Comparison of ENCODE assay signal across 19 cellular contexts in genomic region chr6:129475477-129476247, GRCh38.
DNase-seq lines count a peak whose midpoint lies in the region; ATAC-seq and TF ChIP-seq lines count a peak whose summit lies in the region.
"Had no signal": no experiment of that assay in that cellular context is flagged by ENCODE, and none has a peak within 500 bp of the region (broad histone marks: within the 10 kb centered on the region; RNA-seq: fewer than 3 reads in every experiment).

No MANE protein-coding gene starts in this region.

- POLR2A ChIA-PET in WTC11 (lab: Charles Lee) = no interaction called here

- no peaks in the 10 kb centered on the region for H3K36me3 Mint-ChIP-seq in WTC11
- H3K36me3 Mint-ChIP-seq in activated T-cell treated with anti-CD3 and anti-CD28 coated beads, Interleukin-2, amount 50 U/mL, for 24 hours (ENCODE audit: low read depth) = no peaks in the 10 kb centered on the region
- H3K36me3 Mint-ChIP-seq: activated naive CD4-positive, alpha-beta T cell treated with anti-CD3 and anti-CD28 coated beads, Interleukin-2, amount 50 U/mL, for 72 hours had no signal

- H3K27me3 Mint-ChIP-seq in WTC11 (ENCODE audit: low read depth) = no peaks in the 10 kb centered on the region
- H3K27me3 Mint-ChIP-seq in activated T-cell treated with anti-CD3 and anti-CD28 coated beads, Interleukin-2, amount 50 U/mL, for 24 hours = no peaks in the 10 kb centered on the region
- H3K27me3 Mint-ChIP-seq: activated CD4-positive, alpha-beta T cell treated with anti-CD3 and anti-CD28 coated beads, Interleukin-2, amount 10 ng/mL, durations not matched to agents 7 days and 5 days had no signal

- DNase-seq in DMS53 treated with DMSO at 0.1 percent for 48 hours (lab: John Stamatoyannopoulos, UW; ENCODE audit: unreplicated experiment) = peak; percentile 35
- peak; percentile 45 for DNase-seq in LHCN-M2 (ENCODE audit: low read depth)
- no peak for DNase-seq in WTC11 (ENCODE audit: low spot score)
- peak; percentile 41 for DNase-seq in left kidney (ENCODE audit: low read depth, low spot score)
- DNase-seq in GM10266 (ENCODE audit: extremely low spot score) = no peak
- no peak for DNase-seq in NCI-H1105 (lab: John Stamatoyannopoulos, UW)
- no peak for DNase-seq in lower lobe of right lung
- no peak for DNase-seq in activated T-cell treated with anti-CD3 and anti-CD28 coated beads, Interleukin-2, amount 50 U/mL, for 24 hours
- DNase-seq: activated CD4-positive, alpha-beta T cell treated with anti-CD3 and anti-CD28 coated beads, Interleukin-2, amount 10 ng/mL, durations not matched to agents 7 days and 5 days; activated T-cell treated with anti-CD3 and anti-CD28 coated beads, Interleukin-2, amount 50 U/mL, for 1 hour; Calu3; Kasumi-1; midbrain; NCI-H187 treated with DMSO at 0.1 percent for 48 hours; NCI-H774; occipital lobe; tibial artery had no signal

- no peaks in the 10 kb centered on the region for H3K4me1 ChIP-seq in lower lobe of right lung
- H3K4me1 ChIP-seq: breast epithelium, tibial artery had no signal

- no peak overlapping the region for H3K4me3 Mint-ChIP-seq in WTC11
- no peak overlapping the region for H3K4me3 Mint-ChIP-seq in activated T-cell treated with anti-CD3 and anti-CD28 coated beads, Interleukin-2, amount 50 U/mL, for 24 hours
- H3K4me3 Mint-ChIP-seq: activated CD4-positive, alpha-beta T cell treated with anti-CD3 and anti-CD28 coated beads, Interleukin-2, amount 10 ng/mL, durations not matched to agents 7 days and 5 days had no signal

- no peak for TF ChIP-seq CTCF in WTC11 (IDR thresholded peaks at IDR 0.05)
- TF ChIP-seq CTCF in GM10266 (IDR thresholded peaks at IDR 0.05; ENCODE audit: control insufficient read depth, insufficient read depth, low read depth, missing control alignments) = no peak
- no peak for TF ChIP-seq CTCF in lower lobe of right lung (IDR thresholded peaks at IDR 0.05)

- H3K4me3 ChIP-seq in lower lobe of right lung = no peak overlapping the region
- H3K4me3 ChIP-seq: breast epithelium, tibial artery had no signal

- CTCF ChIA-PET in WTC11 (lab: Charles Lee) = interaction anchor here (0.7 kb wide), 1 partner anchor 105 kb away, joined by 3 read pairs; no protein-coding TSS in a partner anchor

- no peaks in the 10 kb centered on the region for H3K27me3 ChIP-seq in lower lobe of right lung (ENCODE audit: low read depth)
- H3K27me3 ChIP-seq: breast epithelium, tibial artery had no signal

- peak; percentile 61 for ATAC-seq in WTC11
- ATAC-seq in lower lobe of right lung = no peak
- ATAC-seq: activated naive CD4-positive, alpha-beta T cell treated with anti-CD3 and anti-CD28 coated beads, Interleukin-2, amount 50 U/mL, for 72 hours had no signal

- H3K27ac ChIP-seq in lower lobe of right lung = no peak overlapping the region
- H3K27ac ChIP-seq: breast epithelium, tibial artery had no signal

- H3K4me1 Mint-ChIP-seq in WTC11 = peaks cover 6% of the 10 kb centered on the region
- no peaks in the 10 kb centered on the region for H3K4me1 Mint-ChIP-seq in activated T-cell treated with anti-CD3 and anti-CD28 coated beads, Interleukin-2, amount 50 U/mL, for 24 hours (ENCODE audit: low read depth)
- H3K4me1 Mint-ChIP-seq: activated CD4-positive, alpha-beta T cell treated with anti-CD3 and anti-CD28 coated beads, Interleukin-2, amount 10 ng/mL, durations not matched to agents 7 days and 5 days had no signal

- no peaks in the 10 kb centered on the region for H3K36me3 ChIP-seq in lower lobe of right lung
- H3K36me3 ChIP-seq: breast epithelium had no signal

- no peaks in the 10 kb centered on the region for H3K9me3 ChIP-seq in lower lobe of right lung
- H3K9me3 ChIP-seq: breast epithelium, tibial artery had no signal

- intact Hi-C loops in lower lobe of right lung (cut with DNase I) = no loop called here

- H3K9me3 Mint-ChIP-seq in WTC11 = no peaks in the 10 kb centered on the region
- no peaks in the 10 kb centered on the region for H3K9me3 Mint-ChIP-seq in activated T-cell treated with anti-CD3 and anti-CD28 coated beads, Interleukin-2, amount 50 U/mL, for 24 hours
- H3K9me3 Mint-ChIP-seq: activated CD4-positive, alpha-beta T cell treated with anti-CD3 and anti-CD28 coated beads, Interleukin-2, amount 10 ng/mL, durations not matched to agents 7 days and 5 days; activated naive CD4-positive, alpha-beta T cell treated with anti-CD3 and anti-CD28 coated beads, Interleukin-2, amount 50 U/mL, for 72 hours had no signal

- H3K27ac Mint-ChIP-seq in WTC11 = no peak overlapping the region
- H3K27ac Mint-ChIP-seq in activated T-cell treated with anti-CD3 and anti-CD28 coated beads, Interleukin-2, amount 50 U/mL, for 24 hours = no peak overlapping the region
- H3K27ac Mint-ChIP-seq: activated CD4-positive, alpha-beta T cell treated with anti-CD3 and anti-CD28 coated beads, Interleukin-2, amount 10 ng/mL, durations not matched to agents 7 days and 5 days; activated naive CD4-positive, alpha-beta T cell treated with anti-CD3 and anti-CD28 coated beads, Interleukin-2, amount 50 U/mL, for 72 hours had no signal

TF ChIP-seq in WTC11, 78 proteins besides CTCF, POLR2A, EP300 and RAD21 (continues in another document):
- TF ChIP-seq ZNF671 (CRISPR knock-in tag; IDR thresholded peaks at IDR 0.05) (no peak), ZNF416 (CRISPR knock-in tag; IDR thresholded peaks at IDR 0.05) (no peak), ZNF121 (CRISPR knock-in tag; IDR thresholded peaks at IDR 0.05) (no peak), USF1 (CRISPR knock-in tag; IDR thresholded peaks at IDR 0.05) (no peak), CREB1 (CRISPR knock-in tag; IDR thresholded peaks at IDR 0.05) (no peak), TEAD4 (CRISPR knock-in tag; IDR thresholded peaks at IDR 0.05) (no peak), USF2 (CRISPR knock-in tag; IDR thresholded peaks at IDR 0.05) (no peak), GTF2I (CRISPR knock-in tag; conservative IDR thresholded peaks at IDR 0.05) (no peak), MLX (CRISPR knock-in tag; IDR thresholded peaks at IDR 0.05) (no peak), NR1H2 (CRISPR knock-in tag; IDR thresholded peaks at IDR 0.05) (no peak), NFE2L1 (CRISPR knock-in tag; IDR thresholded peaks at IDR 0.05) (no peak), FOXP4 (CRISPR knock-in tag; IDR thresholded peaks at IDR 0.05) (no peak), JAZF1 (CRISPR knock-in tag; IDR thresholded peaks at IDR 0.05) (no peak), KAT7 (CRISPR knock-in tag; IDR thresholded peaks at IDR 0.05; ENCODE audit: borderline replicate concordance) (no peak), HMGA2 (CRISPR knock-in tag; IDR thresholded peaks at IDR 0.05) (no peak)
- TF ChIP-seq, protein P1, sequence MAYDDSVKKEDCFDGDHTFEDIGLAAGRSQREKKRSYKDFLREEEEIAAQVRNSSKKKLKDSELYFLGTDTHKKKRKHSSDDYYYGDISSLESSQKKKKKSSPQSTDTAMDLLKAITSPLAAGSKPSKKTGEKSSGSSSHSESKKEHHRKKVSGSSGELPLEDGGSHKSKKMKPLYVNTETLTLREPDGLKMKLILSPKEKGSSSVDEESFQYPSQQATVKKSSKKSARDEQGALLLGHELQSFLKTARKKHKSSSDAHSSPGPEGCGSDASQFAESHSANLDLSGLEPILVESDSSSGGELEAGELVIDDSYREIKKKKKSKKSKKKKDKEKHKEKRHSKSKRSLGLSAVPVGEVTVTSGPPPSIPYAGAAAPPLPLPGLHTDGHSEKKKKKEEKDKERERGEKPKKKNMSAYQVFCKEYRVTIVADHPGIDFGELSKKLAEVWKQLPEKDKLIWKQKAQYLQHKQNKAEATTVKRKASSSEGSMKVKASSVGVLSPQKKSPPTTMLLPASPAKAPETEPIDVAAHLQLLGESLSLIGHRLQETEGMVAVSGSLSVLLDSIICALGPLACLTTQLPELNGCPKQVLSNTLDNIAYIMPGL (CRISPR knock-in tag; IDR thresholded peaks at IDR 0.05) = no peak
- TF ChIP-seq, protein P2, sequence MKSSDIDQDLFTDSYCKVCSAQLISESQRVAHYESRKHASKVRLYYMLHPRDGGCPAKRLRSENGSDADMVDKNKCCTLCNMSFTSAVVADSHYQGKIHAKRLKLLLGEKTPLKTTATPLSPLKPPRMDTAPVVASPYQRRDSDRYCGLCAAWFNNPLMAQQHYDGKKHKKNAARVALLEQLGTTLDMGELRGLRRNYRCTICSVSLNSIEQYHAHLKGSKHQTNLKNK (CRISPR knock-in tag; IDR thresholded peaks at IDR 0.05) = no peak

Comparison
In these comparisons a context has a peak if more than half of its experiments do, and no peak if none do; other contexts are left out.
1. DNase-seq: peak in DMS53 treated with DMSO at 0.1 percent for 48 hours (single experiment), LHCN-M2 (single experiment) and left kidney (single experiment); none in WTC11 (single experiment), GM10266 (single experiment), NCI-H1105 (single experiment), lower lobe of right lung (single experiment) and activated T-cell treated with anti-CD3 and anti-CD28 coated beads, Interleukin-2, amount 50 U/mL, for 24 hours (single experiment).